ENCODE assay signal across 11 cellular contexts in the genomic region with DNA sequence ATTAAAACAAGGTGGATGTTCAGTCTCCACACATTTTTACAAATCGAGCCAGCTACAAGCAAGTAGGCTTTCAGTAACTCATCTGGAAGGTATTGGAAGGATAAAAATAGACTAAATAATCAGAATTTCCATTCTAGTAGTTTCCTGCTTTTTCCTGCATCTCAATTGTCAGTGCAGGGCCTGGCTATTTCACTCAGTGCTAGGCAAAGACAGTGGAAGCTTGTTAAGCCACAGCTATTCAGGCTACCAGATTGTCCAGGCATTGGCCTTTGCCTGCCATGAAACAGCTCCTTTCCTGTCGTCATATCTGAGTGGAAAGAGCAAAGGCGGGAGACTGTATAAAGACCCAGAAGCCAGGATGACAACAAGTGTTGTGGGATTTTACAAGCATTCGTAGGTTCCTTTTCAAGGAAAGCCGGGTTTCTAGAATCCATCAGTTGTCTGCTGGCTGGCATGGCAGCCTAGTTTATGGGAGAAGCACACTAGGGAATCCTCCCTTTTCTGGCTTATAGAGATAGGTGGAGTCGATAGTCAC. TPM values are rescaled to one million over a fixed set of nuclear protein-coding genes. Genes with fewer than 3 reads are reported as not detected.
DNase-seq lines count a peak whose midpoint lies in the region; ATAC-seq and TF ChIP-seq lines count a peak whose summit lies in the region.
"Had no signal": no experiment of that assay in that cellular context is flagged by ENCODE, and none has a peak within 500 bp of the region (broad histone marks: within the 10 kb centered on the region; RNA-seq: fewer than 3 reads in every experiment).

No MANE protein-coding gene starts in this region.

- peaks cover 11% of the 10 kb centered on the region for H3K27me3 Mint-ChIP-seq in CD4-positive, CD25-positive, alpha-beta regulatory T cell
- H3K27me3 Mint-ChIP-seq in nephron progenitor cell (ENCODE audit: low read depth, poor library complexity) (no peaks in the 10 kb centered on the region), CD14-positive monocyte (ENCODE audit: low read depth in 3 of 3) (peaks cover 0 to 1% (median 0%) of the 10 kb centered on the region in 3 donors)

- H3K4me3 ChIP-seq in CD4-positive, CD25-positive, alpha-beta regulatory T cell (ENCODE audit: low read depth, low read length): no peak overlapping the region
- no peak overlapping the region for H3K4me3 ChIP-seq in HUES48 (ENCODE audit: low read depth, low read length)
- H3K4me3 ChIP-seq: GM12878 had no signal

- H3K4me3 Mint-ChIP-seq in CD4-positive, CD25-positive, alpha-beta regulatory T cell: peak overlapping the region in 3 of 4 donors; percentile 46 to 92 (median 81)
- peak overlapping the region; percentile 28 for H3K4me3 Mint-ChIP-seq in nephron progenitor cell
- no peak overlapping the region for H3K4me3 Mint-ChIP-seq in CD14-positive monocyte

- H3K36me3 Mint-ChIP-seq in CD4-positive, CD25-positive, alpha-beta regulatory T cell: no peaks in the 10 kb centered on the region
- H3K36me3 Mint-ChIP-seq in nephron progenitor cell (ENCODE audit: low read depth) (no peaks in the 10 kb centered on the region), CD14-positive monocyte (peaks cover 0 to 5% of the 10 kb centered on the region in 2 donors)

- H3K9me3 Mint-ChIP-seq in CD4-positive, CD25-positive, alpha-beta regulatory T cell: no peaks in the 10 kb centered on the region
- H3K9me3 Mint-ChIP-seq in nephron progenitor cell (no peaks in the 10 kb centered on the region), CD14-positive monocyte (no peaks in the 10 kb centered on the region)

- TF ChIP-seq CTCF in nephron progenitor cell (IDR thresholded peaks at IDR 0.05) (no peak), CD14-positive monocyte (IDR thresholded peaks at IDR 0.05) (no peak)

- no peak overlapping the region for H3K27ac ChIP-seq in CD4-positive, CD25-positive, alpha-beta regulatory T cell (ENCODE audit: insufficient read depth, low read length, poor library complexity, severe bottlenecking)
- H3K27ac ChIP-seq in HUES48 (ENCODE audit: low read depth, low read length) (peak overlapping the region; percentile 0), caudate nucleus (ENCODE audit: low read depth, low read length) (peak overlapping the region; percentile 48)

- intact Hi-C loops in CD14-positive monocyte (cut with micrococcal nuclease): loop anchor here (2.0 to 5.0 kb wide), 2 partner anchors 37 to 131 kb away; no protein-coding TSS in a partner anchor

- H3K4me1 Mint-ChIP-seq in CD4-positive, CD25-positive, alpha-beta regulatory T cell: peaks cover 28 to 58% (median 39%) of the 10 kb centered on the region in 4 donors
- H3K4me1 Mint-ChIP-seq in nephron progenitor cell: peaks cover 41% of the 10 kb centered on the region
- H3K4me1 Mint-ChIP-seq in CD14-positive monocyte: peaks cover 34% of the 10 kb centered on the region

- H3K9me3 ChIP-seq in CD4-positive, CD25-positive, alpha-beta regulatory T cell (ENCODE audit: control insufficient read depth in 2 of 2, low read length in 2 of 2): no peaks in the 10 kb centered on the region
- no peaks in the 10 kb centered on the region for H3K9me3 ChIP-seq in HUES48 (ENCODE audit: control insufficient read depth, insufficient read depth, low read length)

- no peak for DNase-seq in CD4-positive, CD25-positive, alpha-beta regulatory T cell
- DNase-seq in caudate nucleus (lab: John Stamatoyannopoulos, UW): peak in 1 of 61 donors; percentile 1
- DNase-seq in nephron progenitor cell: no peak
- no peak for DNase-seq in NCI-H146 treated with DMSO at 0.1 percent for 48 hours (lab: John Stamatoyannopoulos, UW; ENCODE audit: unreplicated experiment)
- DNase-seq in NCI-H510A treated with DMSO at 0.1 percent for 48 hours (lab: John Stamatoyannopoulos, UW): no peak
- DNase-seq in CD14-positive monocyte (ENCODE audit: low spot score): no peak
- DNase-seq: activated effector memory CD4-positive, alpha-beta T cell treated with anti-CD3 and anti-CD28 coated beads, Interleukin-2, amount 50 U/mL, for 16 hours; NCI-H1092 treated with DMSO at 0.1 percent for 48 hours; T1000 had no signal

- H3K9ac ChIP-seq in HUES48 (ENCODE audit: low read depth, low read length): no peak overlapping the region

- H3K4me1 ChIP-seq in CD4-positive, CD25-positive, alpha-beta regulatory T cell (ENCODE audit: control insufficient read depth, insufficient read depth, low read length, poor library complexity, severe bottlenecking): peaks cover 50% of the 10 kb centered on the region
- peaks cover 28% of the 10 kb centered on the region for H3K4me1 ChIP-seq in HUES48 (ENCODE audit: control insufficient read depth, insufficient read depth, low read length)

- H3K36me3 ChIP-seq in CD4-positive, CD25-positive, alpha-beta regulatory T cell (ENCODE audit: control insufficient read depth, insufficient read depth, low read length): no peaks in the 10 kb centered on the region
- no peaks in the 10 kb centered on the region for H3K36me3 ChIP-seq in HUES48 (ENCODE audit: control insufficient read depth, insufficient read depth, low read length)

- H3K27ac Mint-ChIP-seq in CD4-positive, CD25-positive, alpha-beta regulatory T cell: peak overlapping the region; percentile 60 to 67 (median 62)
- H3K27ac Mint-ChIP-seq in nephron progenitor cell: peak overlapping the region; percentile 46
- H3K27ac Mint-ChIP-seq in CD14-positive monocyte: no peak overlapping the region

- no peak for ATAC-seq in CD4-positive, CD25-positive, alpha-beta regulatory T cell (ENCODE audit: low read depth in 2 of 2)
- ATAC-seq: GM12878 had no signal

- no peaks in the 10 kb centered on the region for H3K27me3 ChIP-seq in CD4-positive, CD25-positive, alpha-beta regulatory T cell (ENCODE audit: control insufficient read depth, insufficient read depth, low read length)
- H3K27me3 ChIP-seq in HUES48 (ENCODE audit: control insufficient read depth, insufficient read depth, low read length): no peaks in the 10 kb centered on the region

RNA-seq across cellular contexts. Expression of a gene that starts 2.1 kb away (rescaled TPM):
- 144 TPM for total RNA-seq in CD4-positive, CD25-positive, alpha-beta regulatory T cell
- 10 to 100 TPM; 50.6 to 79.7 (median 65.1) TPM for polyA plus RNA-seq in CD4-positive, CD25-positive, alpha-beta regulatory T cell
- 10 to 100 TPM; 11.8 to 16.5 TPM for polyA plus RNA-seq in CD14-positive monocyte

Comparison
In these comparisons a context has a peak if more than half of its experiments do, and no peak if none do; other contexts are left out.
1. H3K27ac Mint-ChIP-seq: peak in CD4-positive, CD25-positive, alpha-beta regulatory T cell (3 of 3) and nephron progenitor cell (single experiment); none in CD14-positive monocyte (0 of 7).
2. H3K4me3 Mint-ChIP-seq: peak in CD4-positive, CD25-positive, alpha-beta regulatory T cell (3 of 4) and nephron progenitor cell (single experiment); none in CD14-positive monocyte (0 of 2).